23 cellular contexts compared by ENCODE assay signal in the genomic region with DNA sequence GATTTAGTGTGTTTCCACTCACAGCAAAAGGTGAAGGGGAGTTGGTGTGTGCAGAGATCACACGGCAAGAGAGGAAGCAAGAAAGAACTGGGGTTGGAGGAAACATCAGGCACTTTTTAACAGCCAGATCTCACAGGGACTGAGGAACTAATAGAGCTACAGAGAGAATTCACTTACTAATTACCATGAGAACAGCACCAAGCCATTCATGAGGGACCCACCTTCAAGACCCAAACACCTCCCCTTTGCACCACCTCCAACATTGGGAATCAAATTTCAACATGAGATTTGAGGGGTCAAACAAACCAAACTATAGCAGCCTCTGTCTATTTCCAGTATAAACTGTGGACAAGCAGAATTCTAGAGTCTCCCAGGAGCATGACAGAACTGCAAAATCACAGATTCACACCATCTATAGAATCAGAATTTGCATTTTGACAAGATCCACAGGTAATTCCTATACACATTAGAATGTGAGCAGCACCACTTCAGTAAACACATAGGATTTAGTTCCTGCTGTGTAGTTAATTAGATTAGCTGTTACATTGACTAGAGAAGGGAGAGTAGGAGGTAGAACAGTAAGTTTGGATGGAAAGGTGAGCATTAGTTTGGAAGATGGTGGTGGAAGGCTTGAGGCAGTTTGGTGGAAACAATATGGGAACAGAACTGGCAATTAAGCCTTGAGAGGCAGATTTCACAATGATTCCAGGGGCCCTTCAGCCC.
"Had no signal": no experiment of that assay in that cellular context is flagged by ENCODE, and none has a peak within 500 bp of the region (broad histone marks: within the 10 kb centered on the region; RNA-seq: fewer than 3 reads in every experiment).

No MANE protein-coding gene starts in this region.

- H3K27me3 ChIP-seq: cardiac muscle cell had no signal

- ATAC-seq: activated naive CD4-positive, alpha-beta T cell treated with anti-CD3 and anti-CD28 coated beads, Interleukin-2, amount 50 U/mL, for 72 hours; activated T-cell treated with anti-CD3 and anti-CD28 coated beads, Interleukin-2, amount 50 U/mL, for 4 hours; T-helper 17 cell had no signal

- DNase-seq: activated B cell treated with CpG ODN at 0.5 μM for 24 hours; activated CD4-positive, alpha-beta memory T cell treated with anti-CD3 and anti-CD28 coated beads for 36 hours; activated CD4-positive, alpha-beta T cell treated with anti-CD3 and anti-CD28 coated beads for 1 hour; activated CD4-positive, alpha-beta T cell treated with anti-CD3 and anti-CD28 coated beads, Interleukin-2, amount 10 ng/mL, durations not matched to agents 24 days and 14 days; activated CD8-positive, alpha-beta memory T cell treated with anti-CD3 and anti-CD28 coated beads for 24 hours; activated effector memory CD4-positive, alpha-beta T cell treated with anti-CD3 and anti-CD28 coated beads, Interleukin-2, amount 50 U/mL, for 16 hours; activated naive CD4-positive, alpha-beta T cell treated with Interleukin-2 at 50 U/mL for 16 hours; activated T-cell treated with anti-CD3 and anti-CD28 coated beads, Interleukin-2, amount 50 U/mL, for 4 hours; amygdala; MM.1S; NCI-H1105 treated with DMSO at 0.1 percent for 48 hours; NCI-H146; NCI-H187 treated with DMSO at 0.1 percent for 48 hours; NCI-H2081 treated with DMSO at 0.1 percent for 48 hours; NCI-H2227 treated with DMSO at 0.1 percent for 48 hours; NCI-H526; PC-9; SIG-M5; T-helper 17 cell; T-helper 9 cell had no signal

- H3K4me3 ChIP-seq: cardiac muscle cell, PC-9 had no signal

- H3K4me2 ChIP-seq: PC-9 had no signal

- FAIRE-seq: astrocyte had no signal

- H3K36me3 ChIP-seq: cardiac muscle cell had no signal

- H3K27ac ChIP-seq: PC-9 had no signal

- H2AFZ ChIP-seq: PC-9 had no signal
